In the genomic region with DNA sequence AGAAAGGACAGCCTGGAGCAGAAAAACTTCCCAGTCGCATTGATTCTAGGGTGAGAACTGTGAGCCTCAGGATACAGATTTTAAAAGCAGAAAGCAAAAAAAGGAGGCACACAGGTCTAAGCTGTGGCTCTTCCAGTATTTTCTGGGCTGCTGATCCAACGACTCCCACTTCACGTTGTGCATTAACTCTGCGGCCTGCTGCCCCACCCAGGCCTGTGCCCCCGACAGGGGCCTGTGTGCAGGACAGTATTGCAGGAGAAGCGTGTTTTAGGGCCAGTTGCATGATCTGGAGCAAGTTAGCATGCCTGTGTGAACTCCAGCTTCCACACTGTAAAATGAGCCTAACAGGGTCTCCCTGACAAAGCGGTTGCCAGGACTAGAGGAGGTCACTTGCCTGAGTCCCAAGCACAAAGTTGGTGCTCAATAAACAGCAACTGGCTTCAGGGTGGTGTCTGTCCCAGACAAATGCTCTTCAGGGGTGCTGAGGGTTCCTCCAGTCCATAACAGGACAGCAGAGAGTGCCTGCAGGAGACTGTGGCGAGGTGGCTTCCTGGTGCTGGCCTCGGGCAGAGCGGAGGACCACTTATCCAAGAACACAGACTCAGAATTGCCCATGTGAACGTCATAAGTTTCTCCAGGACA, we compare ENCODE assay signal across 1 cellular context.
TF ChIP-seq lines count a peak whose summit lies in the region.

No MANE protein-coding gene starts in this region.

TF ChIP-seq in IMR-90, 13 proteins besides CTCF, POLR2A, EP300 and RAD21:
- TF ChIP-seq USF2 (IDR thresholded peaks at IDR 0.05; ENCODE audit: low read depth, low read length) = no peak
